In the genomic region with DNA sequence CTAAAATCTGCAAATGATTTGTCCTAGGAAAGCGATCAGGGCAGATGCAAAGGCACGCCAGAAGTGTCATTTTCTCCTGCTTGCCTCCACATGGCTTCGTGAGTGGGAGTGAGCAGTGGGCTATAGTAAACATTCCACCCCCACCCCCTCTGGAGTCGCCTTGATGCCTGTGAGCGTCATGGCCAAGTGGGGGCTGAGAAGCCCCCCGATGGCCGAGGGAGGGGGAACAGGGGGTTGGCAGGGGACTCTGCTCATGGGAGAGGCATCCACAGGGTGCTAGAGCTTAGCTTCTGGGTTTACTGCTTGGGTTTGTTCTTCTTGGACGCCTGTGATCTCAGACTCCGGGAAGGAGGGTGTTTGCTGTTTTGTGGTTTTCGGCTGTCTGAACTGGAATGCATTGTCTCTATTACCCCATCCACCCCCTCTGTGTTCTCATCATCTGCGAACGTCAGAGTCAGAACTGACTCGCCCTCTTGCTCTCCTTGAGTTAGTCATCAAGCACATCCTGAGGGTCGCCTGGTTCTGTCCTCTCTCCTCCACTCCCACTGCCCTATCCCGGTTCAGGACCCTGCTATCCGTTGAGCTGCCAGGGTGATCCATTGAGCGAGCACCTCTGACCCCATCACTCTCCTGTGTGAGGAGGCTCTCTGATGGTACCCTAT, we compare ENCODE assay signal across 8 cellular contexts. TPM values are rescaled to one million over a fixed set of nuclear protein-coding genes. Genes with fewer than 3 reads are reported as not detected.
A peak's percentile ranks its signal among the peaks of the same experiment; 100 is the strongest.
DNase-seq lines count a peak whose midpoint lies in the region; ATAC-seq, FAIRE-seq and TF ChIP-seq lines count a peak whose summit lies in the region.

No MANE protein-coding gene starts in this region.

- no peak for FAIRE-seq in A549 (lab: Jason Lieb, UNC)

- no peak overlapping the region for H3K4me3 Mint-ChIP-seq in activated CD8-positive, alpha-beta T cell treated with anti-CD3 and anti-CD28 coated beads for 36 hours
- H3K4me3 Mint-ChIP-seq in WTC11, result no peak overlapping the region

- peak overlapping the region; percentile 96 to 97 for H3K27ac ChIP-seq in A549
- H3K27ac ChIP-seq in tibial artery, result peak overlapping the region; percentile 38 to 49

- H3K4me1 Mint-ChIP-seq in activated CD8-positive, alpha-beta T cell treated with anti-CD3 and anti-CD28 coated beads for 36 hours (ENCODE audit: low read depth), result peaks cover 61% of the 10 kb centered on the region
- peaks cover 82% of the 10 kb centered on the region for H3K4me1 Mint-ChIP-seq in WTC11

- TF ChIP-seq POLR2A in A549 (IDR thresholded peaks at IDR 0.05; ENCODE audit: low read length), result no peak

- H3K36me3 ChIP-seq in tibial artery, result no peaks in the 10 kb centered on the region

- ATAC-seq in A549 (peak; percentile 73 to 81), Right ventricle myocardium superior (ENCODE audit: poor library complexity) (peak; percentile 49), GM21723 (IDR thresholded peaks at IDR 0.05; ENCODE audit: unreplicated experiment) (no peak), WTC11 (no peak)
- peak; percentile 50 for ATAC-seq in activated CD8-positive, alpha-beta T cell treated with anti-CD3 and anti-CD28 coated beads for 36 hours

- no peaks in the 10 kb centered on the region for H3K9me3 ChIP-seq in A549
- H3K9me3 ChIP-seq in tibial artery, result no peaks in the 10 kb centered on the region

- WGBS in A549 (ENCODE audit: missing lambda C conversion rate), result 7% methylated on average over 15 of the region's 17 CpGs

- peak; percentile 96 to 99 for DNase-seq in A549 (ENCODE audit: low read depth in 1 of 2, low spot score in 1 of 2)
- peak; percentile 97 for DNase-seq in LHCN-M2 (ENCODE audit: low read depth)
- DNase-seq in activated CD8-positive, alpha-beta T cell treated with anti-CD3 and anti-CD28 coated beads for 36 hours, result peak; percentile 64
- DNase-seq in Right ventricle myocardium superior, result no peak
- DNase-seq in tibial artery, result peak; percentile 72 to 78
- no peak for DNase-seq in WTC11 (ENCODE audit: low spot score)
- DNase-seq in GM10266 (ENCODE audit: extremely low spot score), result no peak

- peak overlapping the region; percentile 71 for H3K27ac Mint-ChIP-seq in activated CD8-positive, alpha-beta T cell treated with anti-CD3 and anti-CD28 coated beads for 36 hours
- H3K27ac Mint-ChIP-seq in WTC11, result no peak overlapping the region

- peak; percentile 99 for TF ChIP-seq EP300 in A549 (IDR thresholded peaks at IDR 0.05)

- H3K4me3 ChIP-seq in A549 (no peak overlapping the region), tibial artery (no peak overlapping the region)

- no peaks in the 10 kb centered on the region for H3K9me3 Mint-ChIP-seq in activated CD8-positive, alpha-beta T cell treated with anti-CD3 and anti-CD28 coated beads for 36 hours
- H3K9me3 Mint-ChIP-seq in WTC11, result no peaks in the 10 kb centered on the region

- TF ChIP-seq CTCF in A549 (IDR thresholded peaks at IDR 0.05) (no peak), tibial artery (IDR thresholded peaks at IDR 0.05) (no peak), WTC11 (IDR thresholded peaks at IDR 0.05) (no peak), GM10266 (IDR thresholded peaks at IDR 0.05; ENCODE audit: control insufficient read depth, insufficient read depth, low read depth, missing control alignments) (no peak)
- no peak for TF ChIP-seq CTCF in activated CD8-positive, alpha-beta T cell treated with anti-CD3 and anti-CD28 coated beads for 36 hours (IDR thresholded peaks at IDR 0.05)

- no peaks in the 10 kb centered on the region for H3K27me3 ChIP-seq in tibial artery

- CTCF ChIA-PET in A549 (lab: Yijun Ruan, JAX), result interaction anchor here (0.8 to 15.5 kb wide), 21 partner anchors 9 to 124 kb away, joined by 3 to 379 read pairs (median 5); a partner anchor contains a TSS
- CTCF ChIA-PET in activated CD8-positive, alpha-beta T cell treated with anti-CD3 and anti-CD28 coated beads for 36 hours (lab: Charles Lee), result no interaction called here
- CTCF ChIA-PET in WTC11 (lab: Charles Lee), result interaction anchor here (0.6 to 4.8 kb wide), 7 partner anchors 10 to 180 kb away, joined by 3 to 57 read pairs (median 3); no protein-coding TSS in a partner anchor

- intact Hi-C loops in activated CD8-positive, alpha-beta T cell treated with anti-CD3 and anti-CD28 coated beads for 36 hours (cut with micrococcal nuclease), result no loop called here
- intact Hi-C loops in Right ventricle myocardium superior (cut with DNase I) (no loop called here), tibial artery (cut with DNase I; ENCODE audit: low total_unique reads) (no loop called here)

- H3K4me1 ChIP-seq in A549 (peaks cover 98% of the 10 kb centered on the region), tibial artery (peaks cover 0 to 26% (median 0%) of the 10 kb centered on the region in 4 donors)

- H3K36me3 Mint-ChIP-seq in activated CD8-positive, alpha-beta T cell treated with anti-CD3 and anti-CD28 coated beads for 36 hours (ENCODE audit: low read depth), result no peaks in the 10 kb centered on the region
- no peaks in the 10 kb centered on the region for H3K36me3 Mint-ChIP-seq in WTC11

- H3K27me3 Mint-ChIP-seq in activated CD8-positive, alpha-beta T cell treated with anti-CD3 and anti-CD28 coated beads for 36 hours, result no peaks in the 10 kb centered on the region
- H3K27me3 Mint-ChIP-seq in WTC11 (ENCODE audit: low read depth), result peaks cover 2% of the 10 kb centered on the region; the same call in 1 of the 2 replicates

- H3K4me2 ChIP-seq in A549, result peak overlapping the region; percentile 61

- POLR2A ChIA-PET in A549 (lab: Yijun Ruan, JAX), result interaction anchor here (0.5 to 4.7 kb wide), 29 partner anchors 8 to 161 kb away, joined by 3 to 42 read pairs (median 5); a partner anchor contains a TSS
- POLR2A ChIA-PET in activated CD8-positive, alpha-beta T cell treated with anti-CD3 and anti-CD28 coated beads for 36 hours (lab: Charles Lee), result interaction anchor here (1.0 kb wide), 1 partner anchor 8 kb away, joined by 3 read pairs; no protein-coding TSS in a partner anchor
- POLR2A ChIA-PET in WTC11 (lab: Charles Lee), result interaction anchor here (0.6 kb wide), 1 partner anchor 15 kb away, joined by 3 read pairs; no protein-coding TSS in a partner anchor

- TF ChIP-seq RAD21 in A549 (conservative IDR thresholded peaks at IDR 0.05 in 1 of 2, IDR thresholded peaks at IDR 0.05 in 1 of 2), result peak; percentile 5 to 62

TF ChIP-seq in A549, 52 proteins besides CTCF, POLR2A, EP300 and RAD21 (continues in another document):
- TF ChIP-seq BHLHE40 (IDR thresholded peaks at IDR 0.05; ENCODE audit: low read depth, low read length), result no peak
- TF ChIP-seq ZNF302 (CRISPR knock-in tag; IDR thresholded peaks at IDR 0.05), result peak; percentile 97
- TF ChIP-seq, protein P1, sequence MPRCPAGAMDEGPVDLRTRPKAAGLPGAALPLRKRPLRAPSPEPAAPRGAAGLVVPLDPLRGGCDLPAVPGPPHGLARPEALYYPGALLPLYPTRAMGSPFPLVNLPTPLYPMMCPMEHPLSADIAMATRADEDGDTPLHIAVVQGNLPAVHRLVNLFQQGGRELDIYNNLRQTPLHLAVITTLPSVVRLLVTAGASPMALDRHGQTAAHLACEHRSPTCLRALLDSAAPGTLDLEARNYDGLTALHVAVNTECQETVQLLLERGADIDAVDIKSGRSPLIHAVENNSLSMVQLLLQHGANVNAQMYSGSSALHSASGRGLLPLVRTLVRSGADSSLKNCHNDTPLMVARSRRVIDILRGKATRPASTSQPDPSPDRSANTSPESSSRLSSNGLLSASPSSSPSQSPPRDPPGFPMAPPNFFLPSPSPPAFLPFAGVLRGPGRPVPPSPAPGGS (IDR thresholded peaks at IDR 0.05), result peak; percentile 99
- TF ChIP-seq RFX5 (IDR thresholded peaks at IDR 0.05), result no peak
- TF ChIP-seq, protein P2, sequence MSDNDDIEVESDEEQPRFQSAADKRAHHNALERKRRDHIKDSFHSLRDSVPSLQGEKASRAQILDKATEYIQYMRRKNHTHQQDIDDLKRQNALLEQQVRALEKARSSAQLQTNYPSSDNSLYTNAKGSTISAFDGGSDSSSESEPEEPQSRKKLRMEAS (IDR thresholded peaks at IDR 0.05), result peak; percentile 67

TF ChIP-seq in WTC11, 78 proteins besides CTCF, POLR2A, EP300 and RAD21 (continues in another document):
- TF ChIP-seq, protein P3, sequence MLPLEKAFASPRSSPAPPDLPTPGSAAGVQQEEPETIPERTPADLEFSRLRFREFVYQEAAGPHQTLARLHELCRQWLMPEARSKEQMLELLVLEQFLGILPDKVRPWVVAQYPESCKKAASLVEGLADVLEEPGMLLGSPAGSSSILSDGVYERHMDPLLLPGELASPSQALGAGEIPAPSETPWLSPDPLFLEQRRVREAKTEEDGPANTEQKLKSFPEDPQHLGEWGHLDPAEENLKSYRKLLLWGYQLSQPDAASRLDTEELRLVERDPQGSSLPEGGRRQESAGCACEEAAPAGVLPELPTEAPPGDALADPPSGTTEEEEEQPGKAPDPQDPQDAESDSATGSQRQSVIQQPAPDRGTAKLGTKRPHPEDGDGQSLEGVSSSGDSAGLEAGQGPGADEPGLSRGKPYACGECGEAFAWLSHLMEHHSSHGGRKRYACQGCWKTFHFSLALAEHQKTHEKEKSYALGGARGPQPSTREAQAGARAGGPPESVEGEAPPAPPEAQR (CRISPR knock-in tag; IDR thresholded peaks at IDR 0.05), result no peak

RNA-seq across cellular contexts. Expression of a gene that starts 15.4 kb away (rescaled TPM):
- polyA plus RNA-seq in A549 (2011; rRNA removed), result 24.2 and 45.9 TPM in 2 replicates
- 18.0 and 30.2 TPM in 2 replicates for polyA plus RNA-seq in A549 (2012; cell fraction: cytosol; rRNA removed)
- 83.8 and 125 TPM in 2 replicates for polyA plus RNA-seq in A549 (2012; cell fraction: nucleus; rRNA removed)
- polyA plus RNA-seq in A549 (2017; fragmentation: RNase III; extraction: RNeasy Plus Mini Kit Qiagen cat#74134 plus additional on column Dnase treatment), result 61.6 to 75.9 TPM (median 73.5 TPM) in 3 replicates
- 62.8 and 79.7 TPM in 2 replicates for polyA minus RNA-seq in A549 (2011; rRNA and poly(A)+ RNA removed)
- total RNA-seq in LHCN-M2 (2014; rRNA removed), result not detected in 2 replicates
- 0.05 TPM for polyA plus RNA-seq in LHCN-M2 (2012)
- total RNA-seq in activated CD8-positive, alpha-beta T cell treated with anti-CD3 and anti-CD28 coated beads for 36 hours, result 1 to 10 TPM; 5.8 to 6.3 TPM
- total RNA-seq in Right ventricle myocardium superior, result not detected
- 0.55 to 0.87 TPM (median 0.80 TPM) in 3 replicates for total RNA-seq in WTC11 (2021)

RNA-seq across cellular contexts. Expression of a gene that starts 42.7 kb away (rescaled TPM):
- polyA plus RNA-seq in A549 (2011; rRNA removed) (1,080 and 1,577 TPM in 2 replicates), A549 (2017; fragmentation: RNase III; extraction: RNeasy Plus Mini Kit Qiagen cat#74134 plus additional on column Dnase treatment) (1,501 to 1,941 TPM (median 1,829 TPM) in 3 replicates)
- polyA plus RNA-seq in A549 (2012; cell fraction: cytosol; rRNA removed), result 1,069 and 1,422 TPM in 2 replicates
- 982 and 1,044 TPM in 2 replicates for polyA plus RNA-seq in A549 (2012; cell fraction: nucleus; rRNA removed)
- polyA minus RNA-seq in A549 (2011; rRNA and poly(A)+ RNA removed), result 1,444 and 1,452 TPM in 2 replicates
- total RNA-seq in LHCN-M2 (2014; rRNA removed) (47.5 and 55.3 TPM in 2 replicates), Right ventricle myocardium superior (157 TPM), WTC11 (2021) (155 to 172 TPM (median 162 TPM) in 3 replicates)
- 553 TPM for polyA plus RNA-seq in LHCN-M2 (2012)
- 10 to 100 TPM; 10.7 to 11.6 TPM for total RNA-seq in activated CD8-positive, alpha-beta T cell treated with anti-CD3 and anti-CD28 coated beads for 36 hours

Comparison
In these comparisons a context has a peak if more than half of its experiments do, and no peak if none do; other contexts are left out.
1. ATAC-seq: peak in A549 (2 of 2), activated CD8-positive, alpha-beta T cell treated with anti-CD3 and anti-CD28 coated beads for 36 hours (single experiment) and Right ventricle myocardium superior (single experiment); none in GM21723 (single experiment) and WTC11 (single experiment).
2. DNase-seq: peak in A549 (2 of 2), LHCN-M2 (single experiment), activated CD8-positive, alpha-beta T cell treated with anti-CD3 and anti-CD28 coated beads for 36 hours (single experiment) and tibial artery (2 of 2); none in Right ventricle myocardium superior (single experiment), WTC11 (single experiment) and GM10266 (single experiment).